31 cellular contexts compared by ENCODE assay signal in genomic region chr7:50806143-50806542, GRCh38.
"Had no signal": no experiment of that assay in that cellular context is flagged by ENCODE, and none has a peak within 500 bp of the region (broad histone marks: within the 10 kb centered on the region; RNA-seq: fewer than 3 reads in every experiment).

No MANE protein-coding gene starts in this region.

- ATAC-seq: activated CD8-positive, alpha-beta memory T cell treated with anti-CD3 and anti-CD28 coated beads, Interleukin-2, amount 10 ng/mL, durations not matched to agents 7 days and 5 days; PC-3; SK-N-SH treated with all-trans-retinoic acid at 6 μM for 48 hours had no signal

- H3K4me1 ChIP-seq: ascending aorta, Peyer's patch had no signal

- H3K4me1 Mint-ChIP-seq: activated naive CD4-positive, alpha-beta T cell treated with anti-CD3 and anti-CD28 coated beads, Interleukin-2, amount 50 U/mL, for 24 hours; central memory CD8-positive, alpha-beta T cell had no signal

- H3K36me3 ChIP-seq: ascending aorta, cardiac muscle cell, Peyer's patch, WERI-Rb-1 had no signal

- H3K36me3 Mint-ChIP-seq: activated CD8-positive, alpha-beta memory T cell treated with anti-CD3 and anti-CD28 coated beads, Interleukin-2, amount 10 ng/mL, durations not matched to agents 7 days and 5 days; activated naive CD4-positive, alpha-beta T cell treated with anti-CD3 and anti-CD28 coated beads, Interleukin-2, amount 50 U/mL, for 24 hours; activated naive CD8-positive, alpha-beta T cell treated with anti-CD3 and anti-CD28 coated beads, Interleukin-2, amount 10 ng/mL, durations not matched to agents 7 days and 5 days had no signal

- H3K9me3 Mint-ChIP-seq: activated CD4-positive, alpha-beta memory T cell treated with anti-CD3 and anti-CD28 coated beads, Interleukin-2, amount 10 ng/mL, durations not matched to agents 7 days and 5 days; activated naive CD4-positive, alpha-beta T cell treated with anti-CD3 and anti-CD28 coated beads, Interleukin-2, amount 50 U/mL, for 24 hours; activated naive CD8-positive, alpha-beta T cell treated with anti-CD3 and anti-CD28 coated beads, Interleukin-2, amount 10 ng/mL, durations not matched to agents 7 days and 5 days; central memory CD8-positive, alpha-beta T cell had no signal

- H3K27ac ChIP-seq: ascending aorta, cardiac muscle cell, Peyer's patch, WERI-Rb-1 had no signal

- H3K27me3 ChIP-seq: ascending aorta, Peyer's patch had no signal

- H3K9me3 ChIP-seq: ascending aorta, Peyer's patch had no signal

- DNase-seq: activated CD4-positive, alpha-beta memory T cell treated with anti-CD3 and anti-CD28 coated beads, Interleukin-2, amount 10 ng/mL, durations not matched to agents 7 days and 5 days; activated CD4-positive, alpha-beta T cell treated with anti-CD3 and anti-CD28 coated beads for 1 hour; activated CD4-positive, alpha-beta T cell treated with anti-CD3 and anti-CD28 coated beads for 48 hours; activated CD4-positive, CD25-positive, alpha-beta regulatory T cell; activated CD8-positive, alpha-beta memory T cell treated with anti-CD3 and anti-CD28 coated beads for 24 hours; activated CD8-positive, alpha-beta memory T cell treated with anti-CD3 and anti-CD28 coated beads, Interleukin-2, amount 10 ng/mL, durations not matched to agents 7 days and 5 days; activated CD8-positive, alpha-beta memory T cell treated with anti-CD3 and anti-CD28 coated beads, Interleukin-2, amount 50 U/mL, for 48 hours; activated effector memory CD4-positive, alpha-beta T cell treated with Interleukin-2 at 50 U/mL for 16 hours; activated naive CD4-positive, alpha-beta T cell; activated naive CD8-positive, alpha-beta T cell treated with anti-CD3 and anti-CD28 coated beads, Interleukin-2, amount 10 ng/mL, durations not matched to agents 7 days and 5 days; activated T-cell treated with anti-CD3 and anti-CD28 coated beads, Interleukin-2, amount 50 U/mL, for 48 hours; amygdala; NCI-H1417 treated with DMSO at 0.1 percent for 48 hours; NCI-H1694 treated with DMSO at 0.1 percent for 48 hours; NCI-H2029; NCI-H2171; NCI-H446 treated with DMSO at 0.1 percent for 48 hours; NCI-H524; NK-92 treated with Interleukin-12 subunit alpha and Interleukin-12 subunit beta, amount 100 ng/mL, for 24 hours; Peyer's patch; SIG-M5; T-helper 1 cell; T-helper 2 cell; T-helper 9 cell; WERI-Rb-1 had no signal

- H3K4me3 Mint-ChIP-seq: activated CD4-positive, alpha-beta memory T cell treated with anti-CD3 and anti-CD28 coated beads, Interleukin-2, amount 10 ng/mL, durations not matched to agents 7 days and 5 days; activated CD8-positive, alpha-beta memory T cell treated with anti-CD3 and anti-CD28 coated beads, Interleukin-2, amount 10 ng/mL, durations not matched to agents 7 days and 5 days; activated naive CD4-positive, alpha-beta T cell treated with anti-CD3 and anti-CD28 coated beads, Interleukin-2, amount 50 U/mL, for 24 hours; activated naive CD8-positive, alpha-beta T cell treated with anti-CD3 and anti-CD28 coated beads, Interleukin-2, amount 10 ng/mL, durations not matched to agents 7 days and 5 days; central memory CD8-positive, alpha-beta T cell had no signal

- H3K4me3 ChIP-seq: ascending aorta, cardiac muscle cell, Peyer's patch had no signal

- H3K27ac Mint-ChIP-seq: activated CD4-positive, alpha-beta memory T cell treated with anti-CD3 and anti-CD28 coated beads, Interleukin-2, amount 10 ng/mL, durations not matched to agents 7 days and 5 days; activated CD8-positive, alpha-beta memory T cell treated with anti-CD3 and anti-CD28 coated beads, Interleukin-2, amount 10 ng/mL, durations not matched to agents 7 days and 5 days; activated naive CD4-positive, alpha-beta T cell treated with anti-CD3 and anti-CD28 coated beads, Interleukin-2, amount 50 U/mL, for 24 hours; activated naive CD8-positive, alpha-beta T cell treated with anti-CD3 and anti-CD28 coated beads, Interleukin-2, amount 10 ng/mL, durations not matched to agents 7 days and 5 days had no signal
